In the genomic region with DNA sequence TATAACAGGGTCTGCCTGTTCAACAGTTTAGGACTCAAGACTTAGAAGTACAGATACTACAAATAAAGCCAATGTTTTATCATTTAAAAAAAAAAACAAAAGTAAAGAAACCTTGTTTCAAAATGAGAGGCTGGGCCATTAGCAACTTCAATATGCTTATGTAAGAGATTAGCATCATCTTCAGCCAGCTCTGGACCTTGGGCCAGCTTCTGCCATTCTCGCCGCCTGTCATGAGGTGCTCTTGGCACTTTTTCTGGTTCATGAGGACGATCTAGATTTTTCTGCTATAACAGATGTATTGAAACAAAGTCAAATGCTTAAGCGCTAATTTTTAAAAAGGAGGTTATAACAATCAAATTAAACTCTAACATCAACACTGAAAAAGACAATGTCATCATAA, we compare ENCODE assay signal across 28 cellular contexts.
"Had no signal": no experiment of that assay in that cellular context is flagged by ENCODE, and none has a peak within 500 bp of the region (broad histone marks: within the 10 kb centered on the region; RNA-seq: fewer than 3 reads in every experiment).

No MANE protein-coding gene starts in this region.

- H3K27ac Mint-ChIP-seq: immature natural killer cell; nephron; stimulated activated memory B cell treated with anti-CD40 and anti-IgM and Interleukin-4, amounts not matched to agents 10 μg/mL and 1 μg/mL and 100 μg/mL, for 72 hours; stimulated activated naive CD8-positive, alpha-beta T cell treated with anti-CD3 and anti-CD28 coated beads, Interleukin-15, amount 100 ng/mL, for 72 hours had no signal

- H3K27me3 ChIP-seq: neutrophil, ovary, right atrium auricular region, right lobe of liver, thyroid gland, transverse colon, upper lobe of left lung, vagina had no signal

- H3K4me1 Mint-ChIP-seq: immature natural killer cell; nephron; stimulated activated naive CD8-positive, alpha-beta T cell treated with anti-CD3 and anti-CD28 coated beads, Interleukin-15, amount 100 ng/mL, for 72 hours had no signal

- H3K4me1 ChIP-seq: left lung, lower lobe of right lung, right atrium auricular region, right lobe of liver, thyroid gland, transverse colon, upper lobe of left lung, vagina had no signal

- H3K36me3 ChIP-seq: left lung, lower lobe of right lung, neutrophil, ovary, right atrium auricular region, thyroid gland, upper lobe of left lung had no signal

- H3K27me3 Mint-ChIP-seq: naive thymus-derived CD8-positive, alpha-beta T cell; progenitor cell of endocrine pancreas; stimulated activated memory B cell treated with anti-CD40 and anti-IgM and Interleukin-4, amounts not matched to agents 10 μg/mL and 1 μg/mL and 100 μg/mL, for 72 hours; stimulated activated naive CD8-positive, alpha-beta T cell treated with anti-CD3 and anti-CD28 coated beads, Interleukin-15, amount 100 ng/mL, for 72 hours had no signal

- H3K4me3 Mint-ChIP-seq: immature natural killer cell; naive thymus-derived CD8-positive, alpha-beta T cell; nephron; neural crest cell; stimulated activated memory B cell treated with anti-CD40 and anti-IgM and Interleukin-4, amounts not matched to agents 10 μg/mL and 1 μg/mL and 100 μg/mL, for 72 hours; stimulated activated naive CD8-positive, alpha-beta T cell treated with anti-CD3 and anti-CD28 coated beads, Interleukin-15, amount 100 ng/mL, for 72 hours had no signal

- H3K36me3 Mint-ChIP-seq: immature natural killer cell; naive thymus-derived CD8-positive, alpha-beta T cell had no signal

- H3K27ac ChIP-seq: left lung, lower lobe of right lung, neutrophil, ovary, right atrium auricular region, right lobe of liver, thyroid gland, transverse colon, upper lobe of left lung, vagina had no signal

- H3K9me3 Mint-ChIP-seq: immature natural killer cell; naive thymus-derived CD8-positive, alpha-beta T cell; nephron; neural crest cell; stimulated activated memory B cell treated with anti-CD40 and anti-IgM and Interleukin-4, amounts not matched to agents 10 μg/mL and 1 μg/mL and 100 μg/mL, for 72 hours; stimulated activated naive CD8-positive, alpha-beta T cell treated with anti-CD3 and anti-CD28 coated beads, Interleukin-15, amount 100 ng/mL, for 72 hours had no signal

- H3K4me2 ChIP-seq: smooth muscle cell had no signal

- DNase-seq: hypothalamus; immature natural killer cell; kidney; left colon; left lung; lower lobe of right lung; mammary epithelial cell; mesenchymal stem cell; naive thymus-derived CD8-positive, alpha-beta T cell; ovary; right lobe of liver; stimulated activated CD4-positive, alpha-beta T cell treated with anti-CD3 and anti-CD28 coated beads, Interleukin-1b, Interleukin-23, amount 100 ng/mL, for 48 hours; stimulated activated CD4-positive, alpha-beta T cell treated with anti-CD3 and anti-CD28 coated beads, Interleukin-2, amount 100 ng/mL, for 48 hours; stimulated activated CD4-positive, alpha-beta T cell treated with anti-CD3 and anti-CD28 coated beads, Interleukin-4, amount 100 ng/mL, for 4 hours; stimulated activated CD8-positive, alpha-beta memory T cell treated with anti-CD3 and anti-CD28 coated beads, Interleukin-4, amount 100 ng/mL, for 48 hours; stimulated activated naive CD4-positive, alpha-beta T cell treated with Interleukin-2 at 50 U/mL for 16 hours; stimulated activated naive CD8-positive, alpha-beta T cell treated with anti-CD3 and anti-CD28 coated beads, Interleukin-15, amount 100 ng/mL, for 72 hours; thyroid gland; transverse colon; upper lobe of left lung had no signal

- H3K9me3 ChIP-seq: left lung, lower lobe of right lung, neutrophil, ovary, right atrium auricular region, right lobe of liver, thyroid gland, transverse colon, upper lobe of left lung, vagina had no signal

- ATAC-seq: left colon; left lung; lower lobe of right lung; naive thymus-derived CD8-positive, alpha-beta T cell; right lobe of liver; stimulated activated memory B cell treated with anti-CD40 and anti-IgM and Interleukin-4, amounts not matched to agents 10 μg/mL and 1 μg/mL and 100 μg/mL, for 72 hours; stimulated activated naive CD8-positive, alpha-beta T cell treated with anti-CD3 and anti-CD28 coated beads, Interleukin-15, amount 100 ng/mL, for 72 hours had no signal

- H3K4me3 ChIP-seq: left lung, lower lobe of right lung, ovary, right atrium auricular region, right lobe of liver, smooth muscle cell, thyroid gland, transverse colon, upper lobe of left lung, vagina had no signal
